ENCODE assay signal across 12 cellular contexts in the genomic region with DNA sequence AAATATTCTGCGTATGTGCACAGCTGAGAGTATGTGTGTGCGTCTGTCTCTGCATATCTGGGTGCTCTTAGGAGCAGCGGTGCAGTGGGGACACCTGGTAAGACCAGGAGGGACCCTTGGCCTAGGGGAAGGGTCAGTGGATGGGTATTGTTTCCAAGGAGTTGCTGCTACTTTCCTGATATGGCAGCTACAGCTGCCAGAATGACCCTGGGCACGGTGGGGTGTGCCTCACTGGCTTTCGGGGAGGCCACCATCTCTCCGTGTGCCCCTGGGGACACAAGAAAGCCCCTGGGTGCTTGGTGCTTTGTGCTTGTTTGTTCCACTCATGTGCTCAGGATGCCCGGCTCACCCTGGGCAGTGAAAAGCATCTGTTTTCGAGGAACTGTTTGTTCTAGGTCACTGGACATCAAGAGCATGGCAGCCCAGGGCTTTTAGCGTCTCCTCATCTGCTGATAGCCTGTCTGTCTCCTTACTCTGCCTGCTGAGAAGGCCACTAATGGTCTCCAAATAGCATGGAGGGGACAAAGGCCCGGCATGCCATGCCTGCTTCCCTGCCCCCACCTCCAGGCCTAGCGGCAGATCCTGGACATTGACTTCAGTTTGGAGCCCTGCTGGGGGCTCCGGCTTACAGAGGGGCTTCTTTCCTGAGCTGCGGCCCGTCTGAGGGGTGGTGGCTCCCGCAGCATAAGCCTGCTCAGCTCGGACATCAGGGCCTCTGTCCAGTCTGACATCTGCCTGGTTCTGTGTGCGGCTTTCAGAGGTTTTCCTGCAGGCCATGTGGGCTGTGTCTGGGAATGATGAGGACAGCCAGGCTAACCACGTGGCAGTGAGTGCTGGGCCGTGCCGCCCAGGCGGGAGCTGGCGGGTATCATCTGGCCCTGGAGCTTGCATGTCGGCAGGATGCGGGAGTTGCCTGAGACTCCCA. TPM values are rescaled to one million over a fixed set of nuclear protein-coding genes. Genes with fewer than 3 reads are reported as not detected.
DNase-seq lines count a peak whose midpoint lies in the region; ATAC-seq lines count a peak whose summit lies in the region.
"Had no signal": no experiment of that assay in that cellular context is flagged by ENCODE, and none has a peak within 500 bp of the region (broad histone marks: within the 10 kb centered on the region; RNA-seq: fewer than 3 reads in every experiment).

No MANE protein-coding gene starts in this region.

- ATAC-seq in GM18502 (IDR thresholded peaks at IDR 0.05; ENCODE audit: poor library complexity, unreplicated experiment), result no peak
- ATAC-seq in GM19351 (IDR thresholded peaks at IDR 0.05; ENCODE audit: unreplicated experiment), result no peak
- ATAC-seq: HCT116, Panc1 had no signal

- H3K27ac ChIP-seq in temporal lobe (ENCODE audit: low read depth, low read length), result peak overlapping the region; percentile 66
- H3K27ac ChIP-seq: KMS-11 had no signal

- peak; percentile 19 for DNase-seq in NCI-H69 (lab: John Stamatoyannopoulos, UW)
- DNase-seq in epidermal melanocyte (ENCODE audit: insufficient read length, low spot score), result peak; percentile 53
- DNase-seq in medulla oblongata (ENCODE audit: extremely low spot score), result peak; percentile 90
- DNase-seq in NCI-H1436 (lab: John Stamatoyannopoulos, UW), result no peak
- DNase-seq: activated CD8-positive, alpha-beta memory T cell treated with anti-CD3 and anti-CD28 coated beads, Interleukin-2, amount 50 U/mL, for 48 hours; spleen had no signal

RNA-seq across cellular contexts. Expression of a gene that starts 8.9 kb away (rescaled TPM):
- 20.9 TPM for total RNA-seq in temporal lobe
